18 cellular contexts compared by ENCODE assay signal in genomic region chr6:31532644-31533454, GRCh38. TPM values are rescaled to one million over a fixed set of nuclear protein-coding genes. Genes with fewer than 3 reads are reported as not detected.
DNase-seq lines count a peak whose midpoint lies in the region; ATAC-seq and TF ChIP-seq lines count a peak whose summit lies in the region.
"Had no signal": no experiment of that assay in that cellular context is flagged by ENCODE, and none has a peak within 500 bp of the region (broad histone marks: within the 10 kb centered on the region; RNA-seq: fewer than 3 reads in every experiment).

No MANE protein-coding gene starts in this region.

- no peak for DNase-seq in CD4-positive, alpha-beta memory T cell
- DNase-seq in T-helper 17 cell (no peak), left lobe of liver (ENCODE audit: low spot score) (no peak), SIG-M5 treated with dmso at 0.1 percent for 504 hours (lab: John Stamatoyannopoulos, UW; ENCODE audit: unreplicated experiment) (no peak)
- DNase-seq: GF-D8; islet precursor cell; mesendoderm; NCI-H1436; NCI-H2171 treated with DMSO at 0.1 percent for 48 hours; nephron progenitor cell; stimulated activated CD4-positive, alpha-beta T cell treated with anti-CD3 and anti-CD28 coated beads, Interleukin-12 subunit alpha, Interleukin-12 subunit beta, amount 100 ng/mL, for 4 hours had no signal

- TF ChIP-seq CTCF in 22Rv1 (IDR thresholded peaks at IDR 0.05): no peak

- intact Hi-C loops in CD4-positive, alpha-beta memory T cell (cut with micrococcal nuclease): no loop called here

- no peaks in the 10 kb centered on the region for H3K27me3 ChIP-seq in CD4-positive, alpha-beta memory T cell (ENCODE audit: insufficient read depth, low read length)
- H3K27me3 ChIP-seq: hepatocyte had no signal

- CTCF ChIA-PET in CD4-positive, alpha-beta memory T cell (lab: Charles Lee; ENCODE audit: partially characterized antibody): no interaction called here

- peak overlapping the region; percentile 28; the same call in 1 of the 2 replicates for H3K27ac ChIP-seq in 22Rv1
- no peak overlapping the region for H3K27ac ChIP-seq in CD4-positive, alpha-beta memory T cell (ENCODE audit: low read depth, low read length)
- H3K27ac ChIP-seq: hepatocyte, thoracic aorta had no signal

- H3K9me3 Mint-ChIP-seq in CD4-positive, alpha-beta memory T cell: no peaks in the 10 kb centered on the region
- H3K9me3 Mint-ChIP-seq: nephron progenitor cell had no signal

- H3K4me1 ChIP-seq in CD4-positive, alpha-beta memory T cell (ENCODE audit: insufficient read depth, low read length): peaks cover 3% of the 10 kb centered on the region

- peaks cover 12 to 37% (median 19%) of the 10 kb centered on the region in 4 donors for H3K4me1 Mint-ChIP-seq in CD4-positive, alpha-beta memory T cell
- peaks cover 4% of the 10 kb centered on the region for H3K4me1 Mint-ChIP-seq in T-helper 17 cell

- H3K4me3 ChIP-seq in CD4-positive, alpha-beta memory T cell (ENCODE audit: low read length in 2 of 2): no peak overlapping the region
- H3K4me3 ChIP-seq: hepatocyte, thoracic aorta had no signal

- H3K27ac Mint-ChIP-seq in CD4-positive, alpha-beta memory T cell: peak overlapping the region in 5 of 7 donors; percentile 22 to 75 (median 57)
- H3K27ac Mint-ChIP-seq in T-helper 17 cell: peak overlapping the region; percentile 24

- H3K9me3 ChIP-seq in CD4-positive, alpha-beta memory T cell (ENCODE audit: control insufficient read depth in 1 of 2, low read length in 2 of 2): no peaks in the 10 kb centered on the region
- H3K9me3 ChIP-seq in T-helper 17 cell (ENCODE audit: control insufficient read depth, low read length, poor library complexity, severe bottlenecking): no peaks in the 10 kb centered on the region
- H3K9me3 ChIP-seq: thoracic aorta had no signal

- H3K36me3 ChIP-seq in CD4-positive, alpha-beta memory T cell (ENCODE audit: insufficient read depth, low read length): peaks cover 71% of the 10 kb centered on the region

- H3K4me3 Mint-ChIP-seq in CD4-positive, alpha-beta memory T cell: no peak overlapping the region
- H3K4me3 Mint-ChIP-seq in T-helper 17 cell: no peak overlapping the region
- H3K4me3 Mint-ChIP-seq: nephron progenitor cell had no signal

- POLR2A ChIA-PET in CD4-positive, alpha-beta memory T cell (lab: Charles Lee; ENCODE audit: partially characterized antibody): interaction anchor here (1.6 to 2.1 kb wide), 2 partner anchors 9 to 44 kb away, joined by 3 to 12 read pairs; partner anchors contain the start of gene DDX39B

- no peaks in the 10 kb centered on the region for H3K27me3 Mint-ChIP-seq in CD4-positive, alpha-beta memory T cell
- no peaks in the 10 kb centered on the region for H3K27me3 Mint-ChIP-seq in T-helper 17 cell

- no peak for ATAC-seq in T-helper 17 cell
- ATAC-seq in left lobe of liver: peak; percentile 25
- no peak for ATAC-seq in GM19023 (IDR thresholded peaks at IDR 0.05; ENCODE audit: unreplicated experiment)
- ATAC-seq in GM19452 (IDR thresholded peaks at IDR 0.05; ENCODE audit: unreplicated experiment): no peak
- ATAC-seq: Panc1 had no signal

- peaks cover 63 to 76% of the 10 kb centered on the region in 2 donors for H3K36me3 Mint-ChIP-seq in CD4-positive, alpha-beta memory T cell
- peaks cover 8% of the 10 kb centered on the region for H3K36me3 Mint-ChIP-seq in T-helper 17 cell (ENCODE audit: low read depth)

RNA-seq across cellular contexts. Expression of gene MCCD1, which starts 4.1 kb away (rescaled TPM):
- not detected for total RNA-seq in CD4-positive, alpha-beta memory T cell
- not detected for polyA plus RNA-seq in CD4-positive, alpha-beta memory T cell
- total RNA-seq in T-helper 17 cell (not detected), left lobe of liver (not detected)
- total RNA-seq: activated CD8-positive, alpha-beta memory T cell treated with anti-CD3 and anti-CD28 coated beads for 36 hours; thoracic aorta had no signal

RNA-seq across cellular contexts. Expression of gene DDX39B, which starts 9.0 kb away (rescaled TPM):
- 100 to 1,000 TPM; 729 to 737 TPM for total RNA-seq in CD4-positive, alpha-beta memory T cell
- polyA plus RNA-seq in CD4-positive, alpha-beta memory T cell: 10 to 100 TPM; 65.6 to 94.3 TPM
- 100 to 1,000 TPM; 496 to 507 TPM for total RNA-seq in T-helper 17 cell
- 126 TPM for total RNA-seq in left lobe of liver

RNA-seq across cellular contexts. Expression of gene ATP6V1G2, which starts 13.6 kb away (rescaled TPM):
- 1 to 10 TPM; 6.0 to 7.2 TPM for total RNA-seq in CD4-positive, alpha-beta memory T cell
- polyA plus RNA-seq in CD4-positive, alpha-beta memory T cell: under 1 TPM; 0.84 to 1.00 TPM
- 1 to 10 TPM; 1.4 to 2.0 TPM for total RNA-seq in T-helper 17 cell
- not detected for total RNA-seq in left lobe of liver

RNA-seq across cellular contexts. Expression of gene NFKBIL1, which starts 14.6 kb away (rescaled TPM):
- total RNA-seq in CD4-positive, alpha-beta memory T cell: 10 to 100 TPM in 1 of 2 experiments, 1 to 10 TPM in 1; 9.8 to 13.3 TPM
- polyA plus RNA-seq in CD4-positive, alpha-beta memory T cell: 1 to 10 TPM; 5.7 to 7.4 TPM
- total RNA-seq in T-helper 17 cell: 1 to 10 TPM; 5.5 to 6.4 TPM
- total RNA-seq in left lobe of liver: 9.4 TPM

RNA-seq across cellular contexts. Expression of gene MICB, which starts 34.9 kb away (rescaled TPM):
- 10 to 100 TPM; 21.4 to 26.3 TPM for total RNA-seq in CD4-positive, alpha-beta memory T cell
- 10 to 100 TPM in 1 of 2 donors, 1 to 10 TPM in 1; 8.0 to 11.5 TPM for polyA plus RNA-seq in CD4-positive, alpha-beta memory T cell
- total RNA-seq in T-helper 17 cell: 10 to 100 TPM; 16.5 to 17.6 TPM
- 0.78 TPM for total RNA-seq in left lobe of liver
